ENCODE assay signal across 9 cellular contexts in genomic region chr16:27240948-27241531, GRCh38. TPM values are rescaled to one million over a fixed set of nuclear protein-coding genes. Genes with fewer than 3 reads are reported as not detected.
A peak's percentile ranks its signal among the peaks of the same experiment; 100 is the strongest.
DNase-seq lines count a peak whose midpoint lies in the region; TF ChIP-seq lines count a peak whose summit lies in the region.
"Had no signal": no experiment of that assay in that cellular context is flagged by ENCODE, and none has a peak within 500 bp of the region (broad histone marks: within the 10 kb centered on the region; RNA-seq: fewer than 3 reads in every experiment).

No MANE protein-coding gene starts in this region.

- H3K9me3 ChIP-seq in esophagus (ENCODE audit: control insufficient read depth in 2 of 2, insufficient read depth in 1 of 2, low read depth in 1 of 2, low read length in 1 of 2): no peaks in the 10 kb centered on the region
- no peaks in the 10 kb centered on the region for H3K9me3 ChIP-seq in neuronal stem cell (replicated peaks in 1 of 2; ENCODE audit: control insufficient read depth in 2 of 2, insufficient read depth in 1 of 2, low read depth in 1 of 2, low read length in 2 of 2)

- H2BK5ac ChIP-seq in neuronal stem cell (ENCODE audit: low read length): no peak overlapping the region

- no peak overlapping the region for H2AK5ac ChIP-seq in neuronal stem cell (ENCODE audit: low read depth, low read length)

- H4K8ac ChIP-seq in neuronal stem cell (ENCODE audit: low read depth, low read length): no peak overlapping the region

- H2BK15ac ChIP-seq in neuronal stem cell (ENCODE audit: low read length): no peak overlapping the region

- H2BK120ac ChIP-seq in neuronal stem cell (ENCODE audit: low read depth, low read length): no peak overlapping the region

- H3K18ac ChIP-seq in neuronal stem cell (ENCODE audit: low read length): peak overlapping the region; percentile 3

- H2AFZ ChIP-seq in neuronal stem cell (ENCODE audit: low read length): no peak overlapping the region

- H3K4me3 ChIP-seq in AG10803 (ENCODE audit: low read length) (no peak overlapping the region), esophagus (ENCODE audit: low read depth in 1 of 2, low read length in 2 of 2) (no peak overlapping the region), neuronal stem cell (ENCODE audit: low read length in 2 of 2) (no peak overlapping the region)

- no peak overlapping the region for H4K91ac ChIP-seq in neuronal stem cell (ENCODE audit: low read depth, low read length, poor library complexity)

- H3K27ac ChIP-seq in esophagus (ENCODE audit: low read depth in 2 of 2, low read length in 1 of 2) (peak overlapping the region; percentile 32 to 70), neuronal stem cell (replicated peaks; ENCODE audit: low read length) (no peak overlapping the region)

- no peak overlapping the region for H3K4ac ChIP-seq in neuronal stem cell (ENCODE audit: low read length)

- no peak overlapping the region for H2BK12ac ChIP-seq in neuronal stem cell (ENCODE audit: low read length)

- H3K14ac ChIP-seq in neuronal stem cell (ENCODE audit: low read length): no peak overlapping the region

- 82 to 90% methylated on average over 6 of the region's 6 CpGs for WGBS in esophagus, 2 donors
- no CpG with 5 or more reads among the region's 6 CpGs for WGBS in neuronal stem cell (ENCODE audit: extremely low coverage in 2 of 2, insufficient read length in 2 of 2, insufficient replicate concordance in 1 of 2), 2 donors

- DNase-seq in AG10803 (ENCODE audit: low read depth) (peak; percentile 83), HS-5 (ENCODE audit: low read depth) (peak; percentile 75), neuronal stem cell (ENCODE audit: low spot score) (no peak), 8988T (no peak), ureter (ENCODE audit: low spot score) (no peak), NCI-H345 treated with DMSO at 0.1 percent for 48 hours (lab: John Stamatoyannopoulos, UW; ENCODE audit: unreplicated experiment) (no peak)
- DNase-seq in stimulated activated CD4-positive, alpha-beta T cell treated with anti-CD3 and anti-CD28 coated beads, Interleukin-2, amount 100 ng/mL, for 48 hours: no peak
- DNase-seq: NCI-H2081 had no signal

- H3K36me3 ChIP-seq in esophagus (ENCODE audit: control insufficient read depth in 2 of 2, insufficient read depth in 2 of 2, low read length in 1 of 2): no peaks in the 10 kb centered on the region
- peaks cover 0 to 11% of the 10 kb centered on the region in 2 donors for H3K36me3 ChIP-seq in neuronal stem cell (replicated peaks in 1 of 2; ENCODE audit: control insufficient read depth in 2 of 2, insufficient read depth in 2 of 2, low read length in 2 of 2)

- no peaks in the 10 kb centered on the region for H3K27me3 ChIP-seq in esophagus (ENCODE audit: control insufficient read depth in 1 of 2, insufficient read depth in 2 of 2, low read length in 2 of 2)
- H3K27me3 ChIP-seq in neuronal stem cell (ENCODE audit: control insufficient read depth in 3 of 3, insufficient read depth in 3 of 3, low read depth in 1 of 3, low read length in 3 of 3): no peaks in the 10 kb centered on the region

- H3K4me2 ChIP-seq in neuronal stem cell (ENCODE audit: insufficient read depth, low read length, poor library complexity, severe bottlenecking): no peak overlapping the region

- H3K9ac ChIP-seq in neuronal stem cell (ENCODE audit: low read depth, low read length, poor library complexity): no peak overlapping the region

- H3K79me1 ChIP-seq in neuronal stem cell (ENCODE audit: low read depth, low read length): no peaks in the 10 kb centered on the region

- H3K23ac ChIP-seq in neuronal stem cell (ENCODE audit: low read depth, low read length, poor library complexity): no peak overlapping the region

- H3K4me1 ChIP-seq in esophagus (ENCODE audit: control insufficient read depth in 2 of 2, insufficient read depth in 2 of 2, low read length in 1 of 2): peaks cover 5 to 28% of the 10 kb centered on the region in 2 donors
- peaks cover 22 to 25% of the 10 kb centered on the region in 2 donors for H3K4me1 ChIP-seq in neuronal stem cell (ENCODE audit: control insufficient read depth in 2 of 2, insufficient read depth in 1 of 2, low read depth in 1 of 2, low read length in 2 of 2)

- TF ChIP-seq CTCF in AG10803 (conservative IDR thresholded peaks at IDR 0.05; ENCODE audit: low read length): no peak

RNA-seq across cellular contexts. Expression of gene NSMCE1, which starts 27.5 kb away (rescaled TPM):
- 10 to 100 TPM; 29.0 to 47.1 TPM for polyA plus RNA-seq in esophagus
- 54.4 TPM for polyA plus RNA-seq in neuronal stem cell (2013, experiment 1 of 2)
- 52.8 TPM for polyA plus RNA-seq in neuronal stem cell (2013, experiment 2 of 2)
- total RNA-seq in ureter: 66.1 TPM

RNA-seq across cellular contexts. Expression of gene KDM8, which starts 37.7 kb away (rescaled TPM):
- 1 to 10 TPM; 2.6 to 3.7 TPM for polyA plus RNA-seq in esophagus
- polyA plus RNA-seq in neuronal stem cell (2013, experiment 1 of 2): 5.1 TPM
- 4.5 TPM for polyA plus RNA-seq in neuronal stem cell (2013, experiment 2 of 2)
- 13.9 TPM for total RNA-seq in ureter

Comparison
In these comparisons a context has a peak if more than half of its experiments do, and no peak if none do; other contexts are left out.
1. DNase-seq: peak in AG10803 (single experiment) and HS-5 (single experiment); none in neuronal stem cell (single experiment), 8988T (single experiment), ureter (single experiment), stimulated activated CD4-positive, alpha-beta T cell treated with anti-CD3 and anti-CD28 coated beads, Interleukin-2, amount 100 ng/mL, for 48 hours (0 of 2) and NCI-H345 treated with DMSO at 0.1 percent for 48 hours (single experiment).